ENCODE assay signal across 29 cellular contexts in genomic region chr2:118177318-118177717, GRCh38.
DNase-seq lines count a peak whose midpoint lies in the region; ATAC-seq, FAIRE-seq and TF ChIP-seq lines count a peak whose summit lies in the region.
"Had no signal": no experiment of that assay in that cellular context is flagged by ENCODE, and none has a peak within 500 bp of the region (broad histone marks: within the 10 kb centered on the region; RNA-seq: fewer than 3 reads in every experiment).

No MANE protein-coding gene starts in this region.

- H3K27ac ChIP-seq in HEK293 (ENCODE audit: extremely low read depth, low read depth, low read length) (no peak overlapping the region), small intestine (ENCODE audit: low read depth in 1 of 2, low read length in 1 of 2) (no peak overlapping the region)
- H3K27ac ChIP-seq: breast epithelium, C4-2B, skin epidermis, stomach, thyroid gland had no signal

- no peak for TF ChIP-seq CTCF in HEK293 (tag by site-specific recombination; IDR thresholded peaks at IDR 0.05)
- TF ChIP-seq CTCF in GM10266 (IDR thresholded peaks at IDR 0.05; ENCODE audit: control insufficient read depth, insufficient read depth, low read depth, missing control alignments), result no peak

- no peaks in the 10 kb centered on the region for H3K4me1 ChIP-seq in HEK293 (ENCODE audit: control insufficient read depth, insufficient read depth, low read length)
- peaks cover 0 to 2% of the 10 kb centered on the region in 2 donors for H3K4me1 ChIP-seq in small intestine (ENCODE audit: control insufficient read depth in 2 of 2, insufficient read depth in 1 of 2, low read depth in 1 of 2, low read length in 1 of 2)
- H3K4me1 ChIP-seq: breast epithelium, HAP-1, stomach, thyroid gland had no signal

- no peaks in the 10 kb centered on the region for H3K36me3 Mint-ChIP-seq in activated naive CD4-positive, alpha-beta T cell treated with anti-CD3 and anti-CD28 coated beads, Interleukin-2, amount 50 U/mL, for 72 hours
- no peaks in the 10 kb centered on the region for H3K36me3 Mint-ChIP-seq in activated CD4-positive, alpha-beta memory T cell treated with anti-CD3 and anti-CD28 coated beads for 36 hours
- H3K36me3 Mint-ChIP-seq: naive thymus-derived CD8-positive, alpha-beta T cell had no signal

- H3K36me3 ChIP-seq in HEK293 (ENCODE audit: control insufficient read depth in 2 of 2, insufficient read depth in 1 of 2, low read length in 2 of 2) (no peaks in the 10 kb centered on the region), small intestine (ENCODE audit: control insufficient read depth in 2 of 2, insufficient read depth in 2 of 2, low read length in 2 of 2) (no peaks in the 10 kb centered on the region)
- H3K36me3 ChIP-seq: breast epithelium, HAP-1, stomach, thyroid gland had no signal

- H3K9me3 ChIP-seq in HEK293 (ENCODE audit: control insufficient read depth, insufficient read depth, low read depth, low read length) (no peaks in the 10 kb centered on the region), small intestine (ENCODE audit: control insufficient read depth, low read depth) (no peaks in the 10 kb centered on the region)
- H3K9me3 ChIP-seq: breast epithelium, HAP-1, stomach, thyroid gland had no signal

- WGBS in small intestine, 3 donors, result 10 to 43% (median 21%) methylated on average over 3 of the region's 3 CpGs

- H3K4me3 Mint-ChIP-seq in activated CD4-positive, alpha-beta memory T cell treated with anti-CD3 and anti-CD28 coated beads for 36 hours, result no peak overlapping the region
- H3K4me3 Mint-ChIP-seq: naive thymus-derived CD8-positive, alpha-beta T cell had no signal

- FAIRE-seq in small intestine (lab: Jason Lieb, UNC), result no peak
- FAIRE-seq: islet of Langerhans had no signal

- peak; percentile 58 to 86 for ATAC-seq in activated naive CD4-positive, alpha-beta T cell treated with anti-CD3 and anti-CD28 coated beads, Interleukin-2, amount 50 U/mL, for 72 hours
- ATAC-seq in esophagus mucosa, result no peak
- ATAC-seq: activated CD4-positive, CD25-positive, alpha-beta regulatory T cell treated with anti-CD3 and anti-CD28 coated beads, Interleukin-2, amount 50 U/mL, for 24 hours; naive thymus-derived CD8-positive, alpha-beta T cell had no signal

- H3K4me1 Mint-ChIP-seq in activated CD4-positive, alpha-beta memory T cell treated with anti-CD3 and anti-CD28 coated beads for 36 hours (ENCODE audit: low read depth), result peaks cover 19% of the 10 kb centered on the region
- H3K4me1 Mint-ChIP-seq: naive thymus-derived CD8-positive, alpha-beta T cell had no signal

- H3K9me3 Mint-ChIP-seq in activated naive CD4-positive, alpha-beta T cell treated with anti-CD3 and anti-CD28 coated beads, Interleukin-2, amount 50 U/mL, for 72 hours, result no peaks in the 10 kb centered on the region
- no peaks in the 10 kb centered on the region for H3K9me3 Mint-ChIP-seq in activated CD4-positive, alpha-beta memory T cell treated with anti-CD3 and anti-CD28 coated beads for 36 hours
- H3K9me3 Mint-ChIP-seq: naive thymus-derived CD8-positive, alpha-beta T cell had no signal

- no peak for DNase-seq in activated naive CD4-positive, alpha-beta T cell treated with anti-CD3 and anti-CD28 coated beads, Interleukin-2, amount 50 U/mL, for 72 hours (ENCODE audit: low spot score in 2 of 2)
- DNase-seq in activated naive CD4-positive, alpha-beta T cell treated with anti-CD3 and anti-CD28 coated beads, Interleukin-2, amount 50 U/mL, for 16 hours, result no peak
- peak; percentile 60 for DNase-seq in activated CD4-positive, alpha-beta memory T cell treated with anti-CD3 and anti-CD28 coated beads for 36 hours
- DNase-seq in small intestine, result peak; percentile 57
- no peak for DNase-seq in GM10266 (ENCODE audit: extremely low spot score)
- no peak for DNase-seq in NCI-H146 treated with DMSO at 0.1 percent for 48 hours (lab: John Stamatoyannopoulos, UW; ENCODE audit: unreplicated experiment)
- DNase-seq: activated CD8-positive, alpha-beta memory T cell treated with anti-CD3 and anti-CD28 coated beads, Interleukin-2, amount 50 U/mL, for 4 hours; activated naive CD4-positive, alpha-beta T cell; Calu3; DMS79 treated with DMSO at 0.1 percent for 48 hours; GF-D8; glutamatergic neuron; KBM-7; midbrain; naive thymus-derived CD8-positive, alpha-beta T cell; NCI-H1436; NCI-H446; NCI-H774; RPMI8226; stomach; thyroid gland had no signal

- peaks cover 4% of the 10 kb centered on the region for H3K27me3 Mint-ChIP-seq in activated CD4-positive, alpha-beta memory T cell treated with anti-CD3 and anti-CD28 coated beads for 36 hours

- intact Hi-C loops in activated CD4-positive, alpha-beta memory T cell treated with anti-CD3 and anti-CD28 coated beads for 36 hours (cut with micrococcal nuclease), result loop anchor here (1.0 to 2.0 kb wide), 3 partner anchors 8 to 89 kb away; partner anchors contain the start of gene INSIG2

- POLR2A ChIA-PET in HEK293 (lab: Yijun Ruan, JAX), result no interaction called here
- POLR2A ChIA-PET in activated CD4-positive, alpha-beta memory T cell treated with anti-CD3 and anti-CD28 coated beads for 36 hours (lab: Charles Lee), result no interaction called here

- no peak overlapping the region for H3K4me3 ChIP-seq in HEK293 (ENCODE audit: low read depth, low read length)
- no peak overlapping the region for H3K4me3 ChIP-seq in small intestine (ENCODE audit: low read depth in 1 of 2, low read length in 2 of 2)
- H3K4me3 ChIP-seq: breast epithelium, HAP-1, skin epidermis, stomach, thyroid gland had no signal

- CTCF ChIA-PET in HEK293 (lab: Yijun Ruan, JAX), result interaction anchor here (1.9 kb wide), 1 partner anchor 130 kb away, joined by 10 read pairs; no protein-coding TSS in a partner anchor
- CTCF ChIA-PET in activated CD4-positive, alpha-beta memory T cell treated with anti-CD3 and anti-CD28 coated beads for 36 hours (lab: Charles Lee), result no interaction called here

- H3K27me3 ChIP-seq in small intestine (ENCODE audit: control insufficient read depth in 2 of 2, insufficient read depth in 2 of 2, low read length in 2 of 2), result no peaks in the 10 kb centered on the region
- H3K27me3 ChIP-seq: thyroid gland had no signal

- H3K27ac Mint-ChIP-seq in activated naive CD4-positive, alpha-beta T cell treated with anti-CD3 and anti-CD28 coated beads, Interleukin-2, amount 50 U/mL, for 72 hours, result peak overlapping the region; percentile 66 to 95
- H3K27ac Mint-ChIP-seq in activated CD4-positive, alpha-beta memory T cell treated with anti-CD3 and anti-CD28 coated beads for 36 hours, result peak overlapping the region; percentile 78
- H3K27ac Mint-ChIP-seq: naive thymus-derived CD8-positive, alpha-beta T cell had no signal

TF ChIP-seq in HEK293, 187 proteins besides CTCF, POLR2A, EP300 and RAD21:
- TF ChIP-seq ZNF768 (tag by site-specific recombination; IDR thresholded peaks at IDR 0.05) (0 out of 2 replicates have a peak, but pooled peaks have one; percentile 26), ZNF785 (tag by site-specific recombination; IDR thresholded peaks at IDR 0.05) (no peak)

Comparison
In these comparisons a context has a peak if more than half of its experiments do, and no peak if none do; other contexts are left out.
1. DNase-seq: peak in activated CD4-positive, alpha-beta memory T cell treated with anti-CD3 and anti-CD28 coated beads for 36 hours (single experiment) and small intestine (single experiment); none in activated naive CD4-positive, alpha-beta T cell treated with anti-CD3 and anti-CD28 coated beads, Interleukin-2, amount 50 U/mL, for 72 hours (0 of 2), activated naive CD4-positive, alpha-beta T cell treated with anti-CD3 and anti-CD28 coated beads, Interleukin-2, amount 50 U/mL, for 16 hours (single experiment), GM10266 (single experiment) and NCI-H146 treated with DMSO at 0.1 percent for 48 hours (single experiment).